ENCODE assay signal across 27 cellular contexts in genomic region chr2:151156943-151157705, GRCh38.
A peak's percentile ranks its signal among the peaks of the same experiment; 100 is the strongest.
DNase-seq lines count a peak whose midpoint lies in the region; ATAC-seq and TF ChIP-seq lines count a peak whose summit lies in the region.
"Had no signal": no experiment of that assay in that cellular context is flagged by ENCODE, and none has a peak within 500 bp of the region (broad histone marks: within the 10 kb centered on the region; RNA-seq: fewer than 3 reads in every experiment).

No MANE protein-coding gene starts in this region.

- no peak overlapping the region for H3K4me2 ChIP-seq in IMR-90 (ENCODE audit: low read depth, low read length)
- peak overlapping the region; percentile 42 for H3K4me2 ChIP-seq in smooth muscle cell
- H3K4me2 ChIP-seq: hepatocyte had no signal

- H2BK15ac ChIP-seq in IMR-90 (ENCODE audit: low read depth, low read length) = no peak overlapping the region

- H3K36me3 ChIP-seq in IMR-90 (ENCODE audit: control insufficient read depth, insufficient read depth, low read length) (no peaks in the 10 kb centered on the region), smooth muscle cell (ENCODE audit: low read depth) (no peaks in the 10 kb centered on the region)
- H3K36me3 ChIP-seq: adrenal gland, breast epithelium, gastrocnemius medialis, suprapubic skin had no signal

- H4K91ac ChIP-seq in IMR-90 (ENCODE audit: insufficient read depth, low read depth, low read length) = no peak overlapping the region

- H3K9me3 ChIP-seq in IMR-90 (ENCODE audit: control insufficient read depth, insufficient read depth, low read length) = no peaks in the 10 kb centered on the region
- no peaks in the 10 kb centered on the region for H3K9me3 ChIP-seq in smooth muscle cell (replicated peaks; ENCODE audit: low read depth)
- H3K9me3 ChIP-seq: adrenal gland, breast epithelium, gastrocnemius medialis, suprapubic skin had no signal

- no peak overlapping the region for H3K9ac ChIP-seq in IMR-90 (ENCODE audit: low read depth, low read length)
- H3K9ac ChIP-seq in smooth muscle cell (ENCODE audit: low read depth) = peak overlapping the region; percentile 72

- no peak overlapping the region for H4K5ac ChIP-seq in IMR-90 (ENCODE audit: low read depth, low read length)

- H3K79me1 ChIP-seq in IMR-90 (ENCODE audit: low read depth in 1 of 2, low read length in 2 of 2) = no peaks in the 10 kb centered on the region

- intact Hi-C loops in IMR-90 (cut with micrococcal nuclease) = no loop called here
- intact Hi-C loops in posterior vena cava (cut with DNase I) = no loop called here

- TF ChIP-seq POLR2A in IMR-90 (IDR thresholded peaks at IDR 0.05; ENCODE audit: low read depth, low read length) = no peak

- ATAC-seq in IMR-90 (ENCODE audit: low read depth) = no peak
- ATAC-seq: activated T-cell treated with anti-CD3 and anti-CD28 coated beads, Interleukin-2, amount 50 U/mL, for 4 hours; CD8-positive, alpha-beta T cell; gastrocnemius medialis; HepG2; sciatic nerve; stimulated activated naive B cell treated with anti-CD40 and anti-IgM and Interleukin-4, amounts not matched to agents 10 μg/mL and 1 μg/mL and 100 μg/mL, for 72 hours had no signal

- no peak overlapping the region for H3K18ac ChIP-seq in IMR-90 (ENCODE audit: low read depth, low read length)

- no peak overlapping the region for H3K23ac ChIP-seq in IMR-90 (ENCODE audit: low read depth, low read length)

- DNase-seq in DMS53 (lab: John Stamatoyannopoulos, UW) (peak; percentile 5), DMS53 treated with DMSO at 0.1 percent for 48 hours (lab: John Stamatoyannopoulos, UW; ENCODE audit: unreplicated experiment) (no peak), IMR-90 (peak; percentile 30), epithelial cell of esophagus (ENCODE audit: low read depth) (peak; percentile 19), smooth muscle cell (lab: John Stamatoyannopoulos, UW; ENCODE audit: unreplicated experiment) (no peak), posterior vena cava (ENCODE audit: low spot score) (no peak), COLO829 (ENCODE audit: low spot score) (no peak)
- DNase-seq in activated CD8-positive, alpha-beta memory T cell treated with anti-CD3 and anti-CD28 coated beads, Interleukin-2, amount 50 U/mL, for 4 hours = no peak
- DNase-seq: activated CD4-positive, alpha-beta T cell treated with anti-CD3 and anti-CD28 coated beads, Interleukin-2, amount 10 ng/mL, durations not matched to agents 24 days and 14 days; activated T-cell treated with anti-CD3 and anti-CD28 coated beads, Interleukin-2, amount 50 U/mL, for 4 hours; adrenal gland; CD8-positive, alpha-beta T cell; effector memory CD4-positive, alpha-beta T cell; erythroblast; gastrocnemius medialis; HFFc6; NCI-H1048; NCI-H1694; NCI-H446 treated with DMSO at 0.1 percent for 48 hours; stimulated activated naive B cell treated with anti-CD40 and anti-IgM and Interleukin-4, amounts not matched to agents 10 μg/mL and 1 μg/mL and 100 μg/mL, for 72 hours had no signal

- H3F3A ChIP-seq in smooth muscle cell (ENCODE audit: low read depth) = no peaks in the 10 kb centered on the region

- POLR2A ChIA-PET in IMR-90 (lab: Charles Lee; ENCODE audit: unreplicated experiment) = no interaction called here

- no peak overlapping the region for H3K4ac ChIP-seq in IMR-90 (ENCODE audit: low read depth, low read length)

- H2BK20ac ChIP-seq in IMR-90 (ENCODE audit: low read depth, low read length) = no peak overlapping the region

- H3K14ac ChIP-seq in IMR-90 (replicated peaks; ENCODE audit: low read depth, low read length) = no peak overlapping the region

- H3K4me3 ChIP-seq in IMR-90 (ENCODE audit: insufficient read depth, low read depth, low read length) (no peak overlapping the region), epithelial cell of esophagus (ENCODE audit: low read length) (no peak overlapping the region), smooth muscle cell (no peak overlapping the region)
- H3K4me3 ChIP-seq: adrenal gland, breast epithelium, gastrocnemius medialis, hepatocyte, suprapubic skin had no signal

- no peak for TF ChIP-seq RAD21 in IMR-90 (IDR thresholded peaks at IDR 0.05; ENCODE audit: low read length)

- no peak overlapping the region for H2AK5ac ChIP-seq in IMR-90 (ENCODE audit: low read depth, low read length)

- CTCF ChIA-PET in IMR-90 (lab: Yijun Ruan, JAX) = interaction anchor here (0.9 kb wide), 1 partner anchor 18 kb away, joined by 3 read pairs; no protein-coding TSS in a partner anchor

- H4K8ac ChIP-seq in IMR-90 (ENCODE audit: low read depth in 2 of 2, low read length in 2 of 2) = no peak overlapping the region

- no peak overlapping the region for H3K27ac ChIP-seq in IMR-90 (ENCODE audit: insufficient read depth, low read length)
- peak overlapping the region; percentile 92 for H3K27ac ChIP-seq in smooth muscle cell (ENCODE audit: low read depth)
- H3K27ac ChIP-seq: 22Rv1, adrenal gland, gastrocnemius medialis, hepatocyte, suprapubic skin, VCaP had no signal

- H3K79me2 ChIP-seq in smooth muscle cell (ENCODE audit: low read depth) = no peaks in the 10 kb centered on the region
- H3K79me2 ChIP-seq: hepatocyte had no signal

- H3K4me1 ChIP-seq in IMR-90 (ENCODE audit: control insufficient read depth, insufficient read depth, low read length) = no peaks in the 10 kb centered on the region; the same call in 1 of the 2 replicates
- H3K4me1 ChIP-seq in smooth muscle cell (ENCODE audit: low read depth) = peaks cover 20% of the 10 kb centered on the region
- H3K4me1 ChIP-seq: adrenal gland, breast epithelium, gastrocnemius medialis, suprapubic skin had no signal

- BruUV-seq in IMR-90 (replicated peaks; lab: Mats Ljungman, UMichigan) = no TSS peak

- H4K20me1 ChIP-seq in IMR-90 (ENCODE audit: insufficient read depth, low read length) (no peaks in the 10 kb centered on the region), smooth muscle cell (ENCODE audit: low read depth) (no peaks in the 10 kb centered on the region)

- no peak overlapping the region for H3K56ac ChIP-seq in IMR-90 (ENCODE audit: extremely low read depth, insufficient read depth, low read length)

- H3K9me1 ChIP-seq in IMR-90 (ENCODE audit: insufficient read depth, low read length) = no peaks in the 10 kb centered on the region

- H2BK120ac ChIP-seq in IMR-90 (ENCODE audit: low read depth, low read length) = no peak overlapping the region

- TF ChIP-seq CTCF in IMR-90 (conservative IDR thresholded peaks at IDR 0.05; ENCODE audit: low read depth, low read length) (no peak), epithelial cell of esophagus (IDR thresholded peaks at IDR 0.05; ENCODE audit: insufficient read depth, low read depth, low read length, missing control alignments) (no peak), smooth muscle cell (IDR thresholded peaks at IDR 0.05; ENCODE audit: borderline replicate concordance, insufficient read depth, poor library complexity, severe bottlenecking) (no peak)

- 80% methylated on average over 1 of the region's 6 CpGs; no CpG with 5 or more reads in 1 of the 2 experiments for WGBS in IMR-90 (ENCODE audit: extremely low coverage in 2 of 2, insufficient read length in 1 of 2), 2 experiments
- WGBS in smooth muscle cell (ENCODE audit: low lambda C conversion rate) = 74% methylated on average over 6 of the region's 6 CpGs

- no peak overlapping the region for H2BK5ac ChIP-seq in IMR-90 (ENCODE audit: low read depth, low read length, poor library complexity, severe bottlenecking)

- dilution Hi-C loops in IMR-90 (cut with HindIII; ENCODE audit: low sequenced_read_pairs, unreplicated experiment) = no loop called here

- in situ Hi-C loops in IMR-90 (cut with MboI; ENCODE audit: low sequenced_read_pairs) = no loop called here

- no peaks in the 10 kb centered on the region for H3K27me3 ChIP-seq in IMR-90 (ENCODE audit: control insufficient read depth, insufficient read depth, low read length)
- no peaks in the 10 kb centered on the region for H3K27me3 ChIP-seq in smooth muscle cell (ENCODE audit: low read depth)
- H3K27me3 ChIP-seq: adrenal gland, breast epithelium, gastrocnemius medialis, hepatocyte, suprapubic skin had no signal

- H2AK9ac ChIP-seq in IMR-90 (replicated peaks; ENCODE audit: low read depth, low read length, poor library complexity) = no peak overlapping the region

- no peak overlapping the region for H2AFZ ChIP-seq in IMR-90 (replicated peaks; ENCODE audit: low read length, poor library complexity)
- H2AFZ ChIP-seq in smooth muscle cell (ENCODE audit: low read depth) = peak overlapping the region; percentile 13
- H2AFZ ChIP-seq: hepatocyte had no signal

TF ChIP-seq in IMR-90, 13 proteins besides CTCF, POLR2A, EP300 and RAD21:
- TF ChIP-seq ELK1 (IDR thresholded peaks at IDR 0.05; ENCODE audit: borderline replicate concordance, low read depth, low read length) = no peak

Comparison
In these comparisons a context has a peak if more than half of its experiments do, and no peak if none do; other contexts are left out.
1. DNase-seq: peak in DMS53 (single experiment), IMR-90 (single experiment) and epithelial cell of esophagus (single experiment); none in DMS53 treated with DMSO at 0.1 percent for 48 hours (single experiment), smooth muscle cell (single experiment), posterior vena cava (single experiment), COLO829 (single experiment) and activated CD8-positive, alpha-beta memory T cell treated with anti-CD3 and anti-CD28 coated beads, Interleukin-2, amount 50 U/mL, for 4 hours (single experiment).